Comparison of ENCODE assay signal across 9 cellular contexts in the genomic region with DNA sequence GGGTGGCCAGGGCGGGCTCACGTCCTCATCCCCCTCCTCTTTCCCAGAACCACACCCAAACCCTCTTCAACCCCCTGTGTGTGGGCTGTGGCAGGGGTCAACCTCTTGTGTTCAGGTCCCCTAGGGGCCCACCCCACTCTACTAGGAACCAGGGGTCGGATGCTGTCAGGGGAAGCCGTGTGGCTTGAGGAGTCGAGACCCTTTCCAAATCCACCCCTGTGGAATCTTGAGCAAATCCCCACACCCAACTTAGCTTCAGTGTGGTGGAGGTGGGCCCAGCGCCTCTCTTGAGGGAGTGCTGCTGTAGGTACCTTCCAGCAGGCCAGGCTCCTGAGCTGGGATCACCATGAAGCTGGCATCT.
DNase-seq lines count a peak whose midpoint lies in the region; ATAC-seq, FAIRE-seq and TF ChIP-seq lines count a peak whose summit lies in the region.
"Had no signal": no experiment of that assay in that cellular context is flagged by ENCODE, and none has a peak within 500 bp of the region (broad histone marks: within the 10 kb centered on the region; RNA-seq: fewer than 3 reads in every experiment).

No MANE protein-coding gene starts in this region.

- intact Hi-C loops in activated CD4-positive, alpha-beta memory T cell treated with anti-CD3 and anti-CD28 coated beads for 36 hours (cut with micrococcal nuclease) = loop anchor here (2.0 to 10.0 kb wide), 4 partner anchors 120 to 634 kb away; partner anchors contain the start of genes AATF and GGNBP2
- intact Hi-C loops in kidney (cut with DNase I) (no loop called here), testis (cut with DNase I; ENCODE audit: low total_unique reads) (no loop called here), mucosa of descending colon (cut with DNase I, micrococcal nuclease) (no loop called here)

- no peak for TF ChIP-seq CTCF in kidney (IDR thresholded peaks at IDR 0.05; ENCODE audit: borderline replicate concordance, extremely low read depth, insufficient read depth)
- TF ChIP-seq CTCF in testis (IDR thresholded peaks at IDR 0.05) = no peak
- TF ChIP-seq CTCF in mucosa of descending colon (IDR thresholded peaks at IDR 0.05) = no peak

- H3K4me3 Mint-ChIP-seq in activated naive CD4-positive, alpha-beta T cell treated with anti-CD3 and anti-CD28 coated beads, Interleukin-2, amount 10 ng/mL, durations not matched to agents 7 days and 5 days = peak overlapping the region; percentile 72
- H3K4me3 Mint-ChIP-seq in activated CD4-positive, alpha-beta memory T cell treated with anti-CD3 and anti-CD28 coated beads for 36 hours = peak overlapping the region; percentile 77

- H3K27ac ChIP-seq in kidney (ENCODE audit: low read depth in 2 of 2, low read length in 2 of 2) = peak overlapping the region; percentile 11 to 45
- no peak overlapping the region for H3K27ac ChIP-seq in testis
- H3K27ac ChIP-seq: gastrocnemius medialis had no signal

- 47 to 57% methylated on average over 4 to 6 of the region's 6 CpGs for WGBS in testis, 2 donors

- H3K4me1 Mint-ChIP-seq in activated naive CD4-positive, alpha-beta T cell treated with anti-CD3 and anti-CD28 coated beads, Interleukin-2, amount 10 ng/mL, durations not matched to agents 7 days and 5 days = peaks cover 64% of the 10 kb centered on the region
- H3K4me1 Mint-ChIP-seq in activated CD4-positive, alpha-beta memory T cell treated with anti-CD3 and anti-CD28 coated beads for 36 hours (ENCODE audit: low read depth) = peaks cover 48% of the 10 kb centered on the region

- ATAC-seq in mucosa of descending colon (no peak), GM21360 (IDR thresholded peaks at IDR 0.05; ENCODE audit: unreplicated experiment) (no peak)
- ATAC-seq: gastrocnemius medialis had no signal

- peak overlapping the region; percentile 89 for H3K27ac Mint-ChIP-seq in activated naive CD4-positive, alpha-beta T cell treated with anti-CD3 and anti-CD28 coated beads, Interleukin-2, amount 10 ng/mL, durations not matched to agents 7 days and 5 days
- peak overlapping the region; percentile 93 for H3K27ac Mint-ChIP-seq in activated CD4-positive, alpha-beta memory T cell treated with anti-CD3 and anti-CD28 coated beads for 36 hours

- H3K4me1 ChIP-seq in kidney (ENCODE audit: control insufficient read depth in 1 of 2, insufficient read depth in 1 of 2, low read depth in 1 of 2, low read length in 2 of 2) (peaks cover 0 to 4% of the 10 kb centered on the region in 2 donors), testis (peaks cover 9% of the 10 kb centered on the region), mucosa of descending colon (ENCODE audit: low read depth) (peaks cover 16% of the 10 kb centered on the region)
- H3K4me1 ChIP-seq: gastrocnemius medialis had no signal

- peak overlapping the region in 1 of 2 donors; percentile 1 for H3K9ac ChIP-seq in kidney (ENCODE audit: low read length in 2 of 2)

- H3K36me3 Mint-ChIP-seq in activated naive CD4-positive, alpha-beta T cell treated with anti-CD3 and anti-CD28 coated beads, Interleukin-2, amount 10 ng/mL, durations not matched to agents 7 days and 5 days = no peaks in the 10 kb centered on the region
- no peaks in the 10 kb centered on the region for H3K36me3 Mint-ChIP-seq in activated CD4-positive, alpha-beta memory T cell treated with anti-CD3 and anti-CD28 coated beads for 36 hours

- no peak overlapping the region for H3K4me3 ChIP-seq in kidney (ENCODE audit: low read length in 2 of 2)
- H3K4me3 ChIP-seq in testis = peak overlapping the region; percentile 43 to 66
- no peak overlapping the region for H3K4me3 ChIP-seq in mucosa of descending colon

- H3K27me3 Mint-ChIP-seq in activated naive CD4-positive, alpha-beta T cell treated with anti-CD3 and anti-CD28 coated beads, Interleukin-2, amount 10 ng/mL, durations not matched to agents 7 days and 5 days = peaks cover 13% of the 10 kb centered on the region
- no peaks in the 10 kb centered on the region for H3K27me3 Mint-ChIP-seq in activated CD4-positive, alpha-beta memory T cell treated with anti-CD3 and anti-CD28 coated beads for 36 hours

- H3K36me3 ChIP-seq in kidney (ENCODE audit: control insufficient read depth in 1 of 2, insufficient read depth in 2 of 2, low read length in 2 of 2) (no peaks in the 10 kb centered on the region), testis (ENCODE audit: low read depth, missing control alignments) (no peaks in the 10 kb centered on the region), mucosa of descending colon (ENCODE audit: low read depth) (no peaks in the 10 kb centered on the region)
- H3K36me3 ChIP-seq: gastrocnemius medialis had no signal

- POLR2A ChIA-PET in activated CD4-positive, alpha-beta memory T cell treated with anti-CD3 and anti-CD28 coated beads for 36 hours (lab: Charles Lee) = interaction anchor here (0.5 to 2.0 kb wide), 2 partner anchors 121 to 311 kb away, joined by 3 to 6 read pairs; partner anchors contain the start of gene MRM1

- H3K27me3 ChIP-seq in testis = no peaks in the 10 kb centered on the region

- no peak for TF ChIP-seq POLR2A in testis (IDR thresholded peaks at IDR 0.05)

- H3K9me3 ChIP-seq in kidney (ENCODE audit: control insufficient read depth in 1 of 2, low read length in 2 of 2) = no peaks in the 10 kb centered on the region
- no peaks in the 10 kb centered on the region for H3K9me3 ChIP-seq in testis
- H3K9me3 ChIP-seq in mucosa of descending colon = no peaks in the 10 kb centered on the region
- H3K9me3 ChIP-seq: gastrocnemius medialis had no signal

- no peak for DNase-seq in activated naive CD4-positive, alpha-beta T cell treated with anti-CD3 and anti-CD28 coated beads, Interleukin-2, amount 10 ng/mL, durations not matched to agents 7 days and 5 days
- no peak for DNase-seq in activated naive CD4-positive, alpha-beta T cell treated with anti-CD3 and anti-CD28 coated beads, Interleukin-2, amount 50 U/mL, for 16 hours
- no peak for DNase-seq in activated CD4-positive, alpha-beta memory T cell treated with anti-CD3 and anti-CD28 coated beads for 36 hours
- DNase-seq in kidney = no peak
- no peak for DNase-seq in testis
- no peak for DNase-seq in islet precursor cell
- DNase-seq in mucosa of descending colon = no peak
- DNase-seq: gastrocnemius medialis had no signal

- CTCF ChIA-PET in activated naive CD4-positive, alpha-beta T cell treated with anti-CD3 and anti-CD28 coated beads, Interleukin-2, amount 10 ng/mL, durations not matched to agents 7 days and 5 days (lab: Charles Lee) = interaction anchor here (0.7 to 0.9 kb wide), 4 partner anchors 31 to 121 kb away, joined by 3 to 5 read pairs (median 4); no protein-coding TSS in a partner anchor
- CTCF ChIA-PET in activated CD4-positive, alpha-beta memory T cell treated with anti-CD3 and anti-CD28 coated beads for 36 hours (lab: Charles Lee) = interaction anchor here (1.0 to 1.5 kb wide), 4 partner anchors 16 to 121 kb away, joined by 3 to 4 read pairs (median 3); partner anchors contain the start of gene MRM1

- FAIRE-seq in kidney (lab: Jason Lieb, UNC) = no peak

- no peaks in the 10 kb centered on the region for H3K9me3 Mint-ChIP-seq in activated naive CD4-positive, alpha-beta T cell treated with anti-CD3 and anti-CD28 coated beads, Interleukin-2, amount 10 ng/mL, durations not matched to agents 7 days and 5 days
- H3K9me3 Mint-ChIP-seq in activated CD4-positive, alpha-beta memory T cell treated with anti-CD3 and anti-CD28 coated beads for 36 hours = no peaks in the 10 kb centered on the region

Comparison
In these comparisons a context has a peak if more than half of its experiments do, and no peak if none do; other contexts are left out.
1. H3K27ac ChIP-seq: peak in kidney (2 of 2); none in testis (0 of 2).
2. H3K4me3 ChIP-seq: peak in testis (2 of 2); none in kidney (0 of 2) and mucosa of descending colon (single experiment).